ENCODE assay signal across 26 cellular contexts in the genomic region with DNA sequence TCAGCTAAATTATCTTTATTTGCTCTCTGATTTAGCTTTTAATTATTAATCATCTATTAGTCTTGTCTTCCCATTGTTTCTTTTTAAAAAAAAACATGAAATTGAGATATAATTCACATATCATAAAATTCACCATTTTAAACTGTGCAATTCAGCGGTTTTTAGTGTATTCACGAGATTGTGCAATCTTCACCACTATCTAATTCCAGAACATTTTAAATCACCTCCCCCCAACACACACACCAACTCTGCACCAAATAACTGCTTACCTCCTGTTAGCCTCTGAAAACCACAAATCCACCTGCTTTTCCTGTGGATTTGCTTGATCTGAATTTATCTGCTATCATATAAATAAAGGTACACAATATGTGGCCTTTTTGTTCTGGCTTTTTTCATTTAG.
"Had no signal": no experiment of that assay in that cellular context is flagged by ENCODE, and none has a peak within 500 bp of the region (broad histone marks: within the 10 kb centered on the region; RNA-seq: fewer than 3 reads in every experiment).

No MANE protein-coding gene starts in this region.

- H3K9me3 Mint-ChIP-seq: activated T-helper 1 cell treated with anti-CD3 and anti-CD28 coated beads, Interleukin-12 subunit alpha, Interleukin-12 subunit beta, Interleukin-2, Interleukin-4 antibody, amounts not matched to agents 30 ng/mL and 10 ng/mL and 1 ng/mL, durations not matched to agents 14 hours and 24 hours and 36 hours; dendritic cell treated with granulocyte-macrophage colony-stimulating factor and Interleukin-4, amounts not matched to agents 40 ng/mL and 50 ng/mL, for 4 days; natural killer cell; neural progenitor cell; stimulated activated naive B cell treated with anti-CD40 and anti-IgM and Interleukin-4, amounts not matched to agents 10 μg/mL and 1 μg/mL and 100 μg/mL, for 72 hours had no signal

- H3K27me3 ChIP-seq: esophagus muscularis mucosa, foreskin keratinocyte, heart left ventricle, neural progenitor cell, right atrium auricular region, stomach, thyroid gland, upper lobe of left lung, vagina had no signal

- H3K27me3 Mint-ChIP-seq: dendritic cell treated with granulocyte-macrophage colony-stimulating factor and Interleukin-4, amounts not matched to agents 40 ng/mL and 50 ng/mL, for 4 days; stimulated activated naive B cell treated with anti-CD40 and anti-IgM and Interleukin-4, amounts not matched to agents 10 μg/mL and 1 μg/mL and 100 μg/mL, for 72 hours had no signal

- H3K4me3 Mint-ChIP-seq: activated T-helper 1 cell treated with anti-CD3 and anti-CD28 coated beads, Interleukin-12 subunit alpha, Interleukin-12 subunit beta, Interleukin-2, Interleukin-4 antibody, amounts not matched to agents 30 ng/mL and 10 ng/mL and 1 ng/mL, durations not matched to agents 14 hours and 24 hours and 36 hours; dendritic cell treated with granulocyte-macrophage colony-stimulating factor and Interleukin-4, amounts not matched to agents 40 ng/mL and 50 ng/mL, for 4 days; natural killer cell; neural progenitor cell; stimulated activated naive B cell treated with anti-CD40 and anti-IgM and Interleukin-4, amounts not matched to agents 10 μg/mL and 1 μg/mL and 100 μg/mL, for 72 hours had no signal

- H3K4me1 ChIP-seq: foreskin keratinocyte, upper lobe of left lung, vagina had no signal

- H3K4me1 Mint-ChIP-seq: natural killer cell had no signal

- H3K36me3 ChIP-seq: esophagus muscularis mucosa, heart left ventricle, lower lobe of right lung, neural progenitor cell, right atrium auricular region, stomach, thyroid gland, upper lobe of left lung, vagina had no signal

- H3K9ac ChIP-seq: neural progenitor cell had no signal

- DNase-seq: activated CD4-positive, alpha-beta T cell treated with anti-CD3 and anti-CD28 coated beads for 4 hours; activated CD4-positive, alpha-beta T cell treated with anti-CD3 and anti-CD28 coated beads, Interleukin-2, amount 50 U/mL, for 48 hours; activated CD8-positive, alpha-beta memory T cell treated with anti-CD3 and anti-CD28 coated beads for 24 hours; activated gamma-delta T cell; activated naive CD4-positive, alpha-beta T cell treated with anti-CD3 and anti-CD28 coated beads, Interleukin-2, amount 50 U/mL, for 16 hours; amygdala; caudate nucleus; foreskin keratinocyte; heart left ventricle; lower lobe of right lung; mesendoderm; natural killer cell; occipital lobe; stimulated activated CD4-positive, alpha-beta T cell treated with anti-CD3 and anti-CD28 coated beads, Interleukin-15, amount 100 ng/mL, for 24 hours; stimulated activated CD4-positive, alpha-beta T cell treated with anti-CD3 and anti-CD28 coated beads, Interleukin-2, amount 100 ng/mL, for 24 hours; stimulated activated naive B cell treated with anti-CD40 and anti-IgM and Interleukin-4, amounts not matched to agents 10 μg/mL and 1 μg/mL and 100 μg/mL, for 72 hours; stomach; thyroid gland; upper lobe of left lung had no signal

- H3K4me3 ChIP-seq: esophagus muscularis mucosa, heart left ventricle, lower lobe of right lung, neural progenitor cell, right atrium auricular region, stomach, thyroid gland, upper lobe of left lung, vagina had no signal

- H3K36me3 Mint-ChIP-seq: natural killer cell; neural progenitor cell; stimulated activated naive B cell treated with anti-CD40 and anti-IgM and Interleukin-4, amounts not matched to agents 10 μg/mL and 1 μg/mL and 100 μg/mL, for 72 hours had no signal

- H3K9me3 ChIP-seq: esophagus muscularis mucosa, heart left ventricle, lower lobe of right lung, right atrium auricular region, stomach, thyroid gland, upper lobe of left lung, vagina had no signal

- H3K27ac ChIP-seq: esophagus muscularis mucosa, foreskin keratinocyte, heart left ventricle, lower lobe of right lung, neural progenitor cell, right atrium auricular region, stomach, thyroid gland, upper lobe of left lung, vagina, VCaP had no signal

- ATAC-seq: foreskin keratinocyte; heart left ventricle; lower lobe of right lung; natural killer cell; stimulated activated naive B cell treated with anti-CD40 and anti-IgM and Interleukin-4, amounts not matched to agents 10 μg/mL and 1 μg/mL and 100 μg/mL, for 72 hours had no signal
